ENCODE assay signal across 1 cellular context in genomic region chr5:111261610-111262009, GRCh38.
TF ChIP-seq lines count a peak whose summit lies in the region.

No MANE protein-coding gene starts in this region.

TF ChIP-seq in HCT116, 20 proteins besides CTCF, POLR2A, EP300 and RAD21:
- TF ChIP-seq CBX3 (IDR thresholded peaks at IDR 0.05; ENCODE audit: low read depth) (no peak), FOSL1 (IDR thresholded peaks at IDR 0.05; ENCODE audit: low read depth) (0 out of 2 replicates have a peak, but pooled peaks have one; percentile 11)
